Comparison of ENCODE assay signal across 12 cellular contexts in the genomic region with DNA sequence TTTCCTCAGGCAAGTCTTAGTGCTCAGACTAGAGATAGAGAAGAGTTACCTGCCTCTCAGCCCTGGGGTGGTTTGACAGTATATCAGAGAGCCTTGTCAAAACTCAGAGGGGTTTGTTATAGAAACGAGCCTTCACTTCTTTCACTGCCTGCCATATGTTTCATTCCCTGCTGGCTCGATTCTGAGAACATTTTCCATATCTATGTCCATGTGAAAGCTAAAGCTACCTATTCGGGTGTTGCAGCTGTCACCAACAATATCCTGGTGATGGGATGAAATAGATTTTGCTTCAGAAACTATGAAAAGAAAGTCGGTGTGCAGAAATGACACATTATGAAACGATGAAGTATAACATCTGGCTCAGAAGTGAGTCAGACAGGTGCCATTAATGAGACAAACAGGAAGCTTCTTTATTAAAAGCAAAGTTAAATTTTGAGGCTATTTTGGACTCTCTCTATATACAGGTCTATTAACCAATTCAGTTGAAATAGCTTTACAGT. TPM values are rescaled to one million over a fixed set of nuclear protein-coding genes. Genes with fewer than 3 reads are reported as not detected.
DNase-seq lines count a peak whose midpoint lies in the region; ATAC-seq and TF ChIP-seq lines count a peak whose summit lies in the region.
"Had no signal": no experiment of that assay in that cellular context is flagged by ENCODE, and none has a peak within 500 bp of the region (broad histone marks: within the 10 kb centered on the region; RNA-seq: fewer than 3 reads in every experiment).

No MANE protein-coding gene starts in this region.

- H3K4me1 Mint-ChIP-seq in CD8-positive, alpha-beta memory T cell, result peaks cover 4 to 11% (median 5%) of the 10 kb centered on the region in 3 donors

- H3K4me1 ChIP-seq in PC-9 (replicated peaks; ENCODE audit: insufficient read depth), result peaks cover 20% of the 10 kb centered on the region
- no peaks in the 10 kb centered on the region for H3K4me1 ChIP-seq in CD8-positive, alpha-beta memory T cell (ENCODE audit: insufficient read depth, low read length)

- no peaks in the 10 kb centered on the region; the same call in 1 of the 2 replicates for H3K9me2 ChIP-seq in PC-9 (ENCODE audit: insufficient read depth)

- peaks cover 0 to 2% of the 10 kb centered on the region in 2 donors for H3K27me3 Mint-ChIP-seq in CD8-positive, alpha-beta memory T cell
- H3K27me3 Mint-ChIP-seq: central memory CD8-positive, alpha-beta T cell had no signal

- TF ChIP-seq CTCF in GM10266 (IDR thresholded peaks at IDR 0.05; ENCODE audit: control insufficient read depth, insufficient read depth, low read depth, missing control alignments) (no peak), PC-9 (conservative IDR thresholded peaks at IDR 0.05) (no peak)

- H3K4me2 ChIP-seq in PC-9, result peak overlapping the region; percentile 19; the same call in 1 of the 2 replicates

- H3K27me3 ChIP-seq in PC-9 (ENCODE audit: insufficient read depth, low read depth), result no peaks in the 10 kb centered on the region
- no peaks in the 10 kb centered on the region for H3K27me3 ChIP-seq in CD8-positive, alpha-beta memory T cell (ENCODE audit: insufficient read depth, low read length, poor library complexity, severe bottlenecking)

- no peak overlapping the region for H3K27ac ChIP-seq in PC-9
- no peak overlapping the region for H3K27ac ChIP-seq in CD8-positive, alpha-beta memory T cell (ENCODE audit: low read depth, low read length)
- H3K27ac ChIP-seq in substantia nigra (ENCODE audit: low read depth, low read length, poor library complexity, severe bottlenecking), result no peak overlapping the region
- H3K27ac ChIP-seq: thoracic aorta, VCaP had no signal

- H3K9me3 ChIP-seq in PC-9 (ENCODE audit: insufficient read depth, low read depth), result no peaks in the 10 kb centered on the region
- H3K9me3 ChIP-seq in CD8-positive, alpha-beta memory T cell (ENCODE audit: low read length), result no peaks in the 10 kb centered on the region
- H3K9me3 ChIP-seq: thoracic aorta had no signal

- H3F3A ChIP-seq in PC-9 (ENCODE audit: insufficient read depth, low read depth), result peaks cover 11% of the 10 kb centered on the region

- no peak overlapping the region for H3K4me3 ChIP-seq in PC-9
- H3K4me3 ChIP-seq in CD8-positive, alpha-beta memory T cell (ENCODE audit: low read length), result no peak overlapping the region
- H3K4me3 ChIP-seq: thoracic aorta had no signal

- BruUV-seq in PC-9 (replicated peaks; lab: Mats Ljungman, UMichigan), result no TSS peak

- POLR2A ChIA-PET in PC-9 (lab: Charles Lee; ENCODE audit: unreplicated experiment), result no interaction called here
- POLR2A ChIA-PET in CD8-positive, alpha-beta memory T cell (lab: Charles Lee), result no interaction called here

- H3K36me3 Mint-ChIP-seq in CD8-positive, alpha-beta memory T cell, result peaks cover 0 to 5% (median 0%) of the 10 kb centered on the region in 3 donors

- no peaks in the 10 kb centered on the region for H4K20me1 ChIP-seq in PC-9 (ENCODE audit: insufficient read depth)

- H3K4me3 Mint-ChIP-seq in CD8-positive, alpha-beta memory T cell, result peak overlapping the region in 1 of 7 donors; percentile 24
- H3K4me3 Mint-ChIP-seq: central memory CD8-positive, alpha-beta T cell had no signal

- CTCF ChIA-PET in PC-9 (lab: Charles Lee), result no interaction called here
- CTCF ChIA-PET in CD8-positive, alpha-beta memory T cell (lab: Charles Lee), result interaction anchor here (1.3 kb wide), 2 partner anchors 11 to 13 kb away, joined by 4 read pairs; no protein-coding TSS in a partner anchor

- H3K9me3 Mint-ChIP-seq in CD8-positive, alpha-beta memory T cell, result no peaks in the 10 kb centered on the region
- H3K9me3 Mint-ChIP-seq: central memory CD8-positive, alpha-beta T cell had no signal

- no peaks in the 10 kb centered on the region for H3K36me3 ChIP-seq in PC-9 (ENCODE audit: low read depth)
- no peaks in the 10 kb centered on the region for H3K36me3 ChIP-seq in CD8-positive, alpha-beta memory T cell (ENCODE audit: insufficient read depth, low read length)
- H3K36me3 ChIP-seq: thoracic aorta had no signal

- intact Hi-C loops in PC-9 (cut with micrococcal nuclease; ENCODE audit: unreplicated experiment), result loop anchor here (2.0 kb wide), 1 partner anchor 19 kb away; no protein-coding TSS in a partner anchor

- ATAC-seq in GM19324 (IDR thresholded peaks at IDR 0.05; ENCODE audit: low FRiP score, unreplicated experiment), result peak; percentile 89
- peak; percentile 84 for ATAC-seq in HG02970 (IDR thresholded peaks at IDR 0.05; ENCODE audit: low FRiP score, unreplicated experiment)

- peak overlapping the region in 1 of 8 donors; percentile 69 for H3K27ac Mint-ChIP-seq in CD8-positive, alpha-beta memory T cell

- peak; percentile 28 for DNase-seq in GM10266 (ENCODE audit: extremely low spot score)
- DNase-seq in PC-9, result no peak
- DNase-seq in NCI-H1436 (lab: John Stamatoyannopoulos, UW), result no peak
- no peak for DNase-seq in CD8-positive, alpha-beta memory T cell
- no peak for DNase-seq in substantia nigra (lab: John Stamatoyannopoulos, UW)
- no peak for DNase-seq in islet precursor cell
- DNase-seq: DMS153 had no signal

- H2AFZ ChIP-seq in PC-9, result no peak overlapping the region

- H3K79me2 ChIP-seq in PC-9 (ENCODE audit: low read depth), result no peaks in the 10 kb centered on the region

RNA-seq across cellular contexts. Expression of gene TANK, which starts 56.1 kb away (rescaled TPM):
- total RNA-seq in PC-9 (2021), result 31.3 and 46.1 TPM in 2 replicates
- total RNA-seq in CD8-positive, alpha-beta memory T cell, result 10 to 100 TPM; 75.5 to 81.7 TPM
- 70.8 TPM for polyA plus RNA-seq in CD8-positive, alpha-beta memory T cell
